1 cellular context compared by ENCODE assay signal in the genomic region with DNA sequence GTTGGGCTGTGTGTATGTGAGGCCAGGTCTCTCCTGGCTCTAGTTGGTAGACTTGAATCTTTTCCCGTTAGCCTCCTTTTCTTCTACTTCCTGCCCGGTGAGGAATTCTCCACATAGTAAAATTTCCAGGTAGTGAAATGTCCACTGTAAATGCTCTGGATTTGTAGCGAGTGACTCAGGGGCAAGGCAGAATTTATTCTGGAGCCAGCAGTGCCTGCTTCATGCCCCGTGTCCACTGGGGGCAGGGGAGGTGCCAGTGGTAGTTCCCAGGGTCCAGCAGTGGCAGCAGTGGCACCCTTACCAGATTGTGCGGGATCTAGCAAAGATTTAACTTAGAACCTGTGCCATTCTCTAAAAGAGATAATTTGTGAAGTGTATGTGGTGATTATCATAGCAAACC.
TF ChIP-seq lines count a peak whose summit lies in the region.

No MANE protein-coding gene starts in this region.

TF ChIP-seq in HepG2, 621 proteins besides CTCF, POLR2A, EP300 and RAD21 (continued from another document):
- TF ChIP-seq ZNF724P (CRISPR knock-in tag; IDR thresholded peaks at IDR 0.05; ENCODE audit: borderline replicate concordance) (no peak), ZNF607 (CRISPR knock-in tag; IDR thresholded peaks at IDR 0.05; ENCODE audit: borderline replicate concordance) (no peak), GZF1 (CRISPR knock-in tag; IDR thresholded peaks at IDR 0.05) (no peak), CCAR2 (optimal IDR thresholded peaks at IDR 0.05; ENCODE audit: low read depth, low read length) (no peak), NCOR1 (IDR thresholded peaks at IDR 0.05; ENCODE audit: borderline replicate concordance, low read length) (no peak), ZNF446 (CRISPR knock-in tag; IDR thresholded peaks at IDR 0.05) (no peak), SOX5 (CRISPR knock-in tag; IDR thresholded peaks at IDR 0.05; ENCODE audit: borderline replicate concordance) (no peak)
- TF ChIP-seq, protein P1, sequence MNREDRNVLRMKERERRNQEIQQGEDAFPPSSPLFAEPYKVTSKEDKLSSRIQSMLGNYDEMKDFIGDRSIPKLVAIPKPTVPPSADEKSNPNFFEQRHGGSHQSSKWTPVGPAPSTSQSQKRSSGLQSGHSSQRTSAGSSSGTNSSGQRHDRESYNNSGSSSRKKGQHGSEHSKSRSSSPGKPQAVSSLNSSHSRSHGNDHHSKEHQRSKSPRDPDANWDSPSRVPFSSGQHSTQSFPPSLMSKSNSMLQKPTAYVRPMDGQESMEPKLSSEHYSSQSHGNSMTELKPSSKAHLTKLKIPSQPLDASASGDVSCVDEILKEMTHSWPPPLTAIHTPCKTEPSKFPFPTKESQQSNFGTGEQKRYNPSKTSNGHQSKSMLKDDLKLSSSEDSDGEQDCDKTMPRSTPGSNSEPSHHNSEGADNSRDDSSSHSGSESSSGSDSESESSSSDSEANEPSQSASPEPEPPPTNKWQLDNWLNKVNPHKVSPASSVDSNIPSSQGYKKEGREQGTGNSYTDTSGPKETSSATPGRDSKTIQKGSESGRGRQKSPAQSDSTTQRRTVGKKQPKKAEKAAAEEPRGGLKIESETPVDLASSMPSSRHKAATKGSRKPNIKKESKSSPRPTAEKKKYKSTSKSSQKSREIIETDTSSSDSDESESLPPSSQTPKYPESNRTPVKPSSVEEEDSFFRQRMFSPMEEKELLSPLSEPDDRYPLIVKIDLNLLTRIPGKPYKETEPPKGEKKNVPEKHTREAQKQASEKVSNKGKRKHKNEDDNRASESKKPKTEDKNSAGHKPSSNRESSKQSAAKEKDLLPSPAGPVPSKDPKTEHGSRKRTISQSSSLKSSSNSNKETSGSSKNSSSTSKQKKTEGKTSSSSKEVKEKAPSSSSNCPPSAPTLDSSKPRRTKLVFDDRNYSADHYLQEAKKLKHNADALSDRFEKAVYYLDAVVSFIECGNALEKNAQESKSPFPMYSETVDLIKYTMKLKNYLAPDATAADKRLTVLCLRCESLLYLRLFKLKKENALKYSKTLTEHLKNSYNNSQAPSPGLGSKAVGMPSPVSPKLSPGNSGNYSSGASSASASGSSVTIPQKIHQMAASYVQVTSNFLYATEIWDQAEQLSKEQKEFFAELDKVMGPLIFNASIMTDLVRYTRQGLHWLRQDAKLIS (CRISPR knock-in tag; IDR thresholded peaks at IDR 0.05): no peak
TF ChIP-seq in HepG2: peak in this region for 0.
